Comparison of ENCODE assay signal across 12 cellular contexts in the genomic region with DNA sequence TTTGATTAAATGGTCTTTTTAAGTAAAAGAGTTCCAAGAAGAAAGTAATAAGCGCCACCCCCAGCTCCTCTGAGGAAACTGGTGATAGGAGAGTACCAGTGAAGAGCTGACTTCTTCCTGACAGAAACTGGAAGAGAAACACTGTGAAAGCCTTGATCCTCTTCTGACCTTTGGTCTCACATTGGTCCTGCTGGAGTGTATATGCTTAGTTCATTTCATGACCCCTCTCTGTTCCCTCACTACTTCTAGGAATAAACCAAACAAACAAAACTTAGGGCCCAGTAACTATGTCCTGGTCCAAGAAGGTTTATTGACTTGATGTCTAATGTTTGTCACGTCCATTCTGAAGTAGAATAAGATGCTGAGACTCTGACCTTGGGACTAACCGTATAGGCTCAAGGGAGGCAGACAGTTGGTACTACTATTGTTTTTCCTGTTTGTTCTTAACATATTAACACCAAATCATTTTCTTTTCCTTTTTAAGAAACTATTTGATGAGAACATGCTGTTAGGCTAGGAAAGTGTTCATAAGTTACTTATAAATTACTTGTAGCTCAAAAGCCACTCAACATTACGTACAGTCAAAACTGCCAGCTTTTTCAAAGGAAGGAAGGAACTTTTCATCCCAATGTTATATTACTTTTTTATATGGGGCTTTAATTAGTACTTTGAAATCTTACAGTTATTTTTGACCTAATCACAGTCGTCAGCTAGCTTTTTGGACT. TPM values are rescaled to one million over a fixed set of nuclear protein-coding genes. Genes with fewer than 3 reads are reported as not detected.
DNase-seq lines count a peak whose midpoint lies in the region; ATAC-seq and TF ChIP-seq lines count a peak whose summit lies in the region.
"Had no signal": no experiment of that assay in that cellular context is flagged by ENCODE, and none has a peak within 500 bp of the region (broad histone marks: within the 10 kb centered on the region; RNA-seq: fewer than 3 reads in every experiment).

No MANE protein-coding gene starts in this region.

- no peak overlapping the region for H3K27ac ChIP-seq in right cardiac atrium (ENCODE audit: low read length)
- H3K27ac ChIP-seq: 22Rv1, suprapubic skin had no signal

- WGBS in right cardiac atrium = 87% methylated on average over 5 of the region's 5 CpGs

- H3K27me3 Mint-ChIP-seq in T-helper 2 cell treated with Interferon-gamma antibody and Interleukin-4, amounts not matched to agents 5 μg/mL and 100 μg/mL, for 36 hours (ENCODE audit: low read depth) = no peaks in the 10 kb centered on the region
- no peaks in the 10 kb centered on the region for H3K27me3 Mint-ChIP-seq in natural killer cell (ENCODE audit: low read depth in 2 of 2)

- DNase-seq in T-helper 2 cell treated with Interferon-gamma antibody and Interleukin-4, amounts not matched to agents 5 μg/mL and 100 μg/mL, for 36 hours (ENCODE audit: low spot score) = no peak
- DNase-seq in T-helper 2 cell (no peak), natural killer cell (no peak), right cardiac atrium (no peak), NCI-H1092 (lab: John Stamatoyannopoulos, UW) (no peak), NCI-H1092 treated with DMSO at 0.1 percent for 48 hours (lab: John Stamatoyannopoulos, UW) (no peak)
- DNase-seq: RPMI8226; stimulated activated CD4-positive, alpha-beta T cell treated with anti-CD3 and anti-CD28 coated beads, Interleukin-2, amount 100 ng/mL, for 48 hours had no signal

- H3K27me3 ChIP-seq in right cardiac atrium (ENCODE audit: control insufficient read depth, insufficient read depth) = no peaks in the 10 kb centered on the region
- H3K27me3 ChIP-seq: suprapubic skin had no signal

- H3K4me3 ChIP-seq in right cardiac atrium (ENCODE audit: low read length) = no peak overlapping the region
- H3K4me3 ChIP-seq: suprapubic skin had no signal

- no peaks in the 10 kb centered on the region for H3K9me3 ChIP-seq in right cardiac atrium (ENCODE audit: control insufficient read depth, low read length)
- H3K9me3 ChIP-seq: suprapubic skin had no signal

- TF ChIP-seq CTCF in natural killer cell (IDR thresholded peaks at IDR 0.05) = no peak

- peak overlapping the region; percentile 26 for H3K27ac Mint-ChIP-seq in T-helper 2 cell treated with Interferon-gamma antibody and Interleukin-4, amounts not matched to agents 5 μg/mL and 100 μg/mL, for 36 hours
- peak overlapping the region; percentile 89 to 91 for H3K27ac Mint-ChIP-seq in natural killer cell

- peaks cover 41% of the 10 kb centered on the region for H3K36me3 Mint-ChIP-seq in T-helper 2 cell treated with Interferon-gamma antibody and Interleukin-4, amounts not matched to agents 5 μg/mL and 100 μg/mL, for 36 hours (ENCODE audit: low read depth)
- peaks cover 17% of the 10 kb centered on the region for H3K36me3 Mint-ChIP-seq in natural killer cell

- H3K4me1 Mint-ChIP-seq in T-helper 2 cell treated with Interferon-gamma antibody and Interleukin-4, amounts not matched to agents 5 μg/mL and 100 μg/mL, for 36 hours (ENCODE audit: low read depth) = peaks cover 30% of the 10 kb centered on the region
- H3K4me1 Mint-ChIP-seq in natural killer cell = peaks cover 15 to 17% of the 10 kb centered on the region in 2 donors

- H3K9me3 Mint-ChIP-seq in T-helper 2 cell treated with Interferon-gamma antibody and Interleukin-4, amounts not matched to agents 5 μg/mL and 100 μg/mL, for 36 hours = no peaks in the 10 kb centered on the region
- no peaks in the 10 kb centered on the region for H3K9me3 Mint-ChIP-seq in natural killer cell

- intact Hi-C loops in natural killer cell (cut with micrococcal nuclease) = loop anchor here (5.0 kb wide), 1 partner anchor 50 kb away; no protein-coding TSS in a partner anchor
- intact Hi-C loops in right cardiac atrium (cut with DNase I) = no loop called here

- H3K4me1 ChIP-seq in right cardiac atrium (ENCODE audit: control insufficient read depth, insufficient read depth, low read length) = no peaks in the 10 kb centered on the region
- H3K4me1 ChIP-seq: suprapubic skin had no signal

- ATAC-seq in GM21576 (IDR thresholded peaks at IDR 0.05; ENCODE audit: unreplicated experiment) (peak; percentile 42), HG03457 (IDR thresholded peaks at IDR 0.05; ENCODE audit: unreplicated experiment) (peak; percentile 43), natural killer cell (no peak), right cardiac atrium (no peak)

- no peak overlapping the region for H3K4me3 Mint-ChIP-seq in T-helper 2 cell treated with Interferon-gamma antibody and Interleukin-4, amounts not matched to agents 5 μg/mL and 100 μg/mL, for 36 hours
- no peak overlapping the region for H3K4me3 Mint-ChIP-seq in natural killer cell

RNA-seq across cellular contexts. Expression of gene MIER1, which starts 57.9 kb away (rescaled TPM):
- 10 to 100 TPM; 87.9 to 94.3 (median 93.2) TPM for total RNA-seq in natural killer cell
- 10 to 100 TPM; 19.2 to 26.9 (median 22.8) TPM for total RNA-seq in right cardiac atrium
- 8.9 TPM for polyA plus RNA-seq in right cardiac atrium

RNA-seq across cellular contexts. Expression of gene DNAI4, which starts 58.1 kb away (rescaled TPM):
- total RNA-seq in natural killer cell (1 to 10 TPM; 1.4 to 4.3 (median 2.2) TPM), right cardiac atrium (10 to 100 TPM; 18.6 to 27.0 (median 23.9) TPM)
- polyA plus RNA-seq in right cardiac atrium = 1.8 TPM

Comparison
In these comparisons a context has a peak if more than half of its experiments do, and no peak if none do; other contexts are left out.
1. ATAC-seq: peak in GM21576 (single experiment) and HG03457 (single experiment); none in natural killer cell (0 of 3) and right cardiac atrium (0 of 2).